Comparison of ENCODE assay signal across 10 cellular contexts in the genomic region with DNA sequence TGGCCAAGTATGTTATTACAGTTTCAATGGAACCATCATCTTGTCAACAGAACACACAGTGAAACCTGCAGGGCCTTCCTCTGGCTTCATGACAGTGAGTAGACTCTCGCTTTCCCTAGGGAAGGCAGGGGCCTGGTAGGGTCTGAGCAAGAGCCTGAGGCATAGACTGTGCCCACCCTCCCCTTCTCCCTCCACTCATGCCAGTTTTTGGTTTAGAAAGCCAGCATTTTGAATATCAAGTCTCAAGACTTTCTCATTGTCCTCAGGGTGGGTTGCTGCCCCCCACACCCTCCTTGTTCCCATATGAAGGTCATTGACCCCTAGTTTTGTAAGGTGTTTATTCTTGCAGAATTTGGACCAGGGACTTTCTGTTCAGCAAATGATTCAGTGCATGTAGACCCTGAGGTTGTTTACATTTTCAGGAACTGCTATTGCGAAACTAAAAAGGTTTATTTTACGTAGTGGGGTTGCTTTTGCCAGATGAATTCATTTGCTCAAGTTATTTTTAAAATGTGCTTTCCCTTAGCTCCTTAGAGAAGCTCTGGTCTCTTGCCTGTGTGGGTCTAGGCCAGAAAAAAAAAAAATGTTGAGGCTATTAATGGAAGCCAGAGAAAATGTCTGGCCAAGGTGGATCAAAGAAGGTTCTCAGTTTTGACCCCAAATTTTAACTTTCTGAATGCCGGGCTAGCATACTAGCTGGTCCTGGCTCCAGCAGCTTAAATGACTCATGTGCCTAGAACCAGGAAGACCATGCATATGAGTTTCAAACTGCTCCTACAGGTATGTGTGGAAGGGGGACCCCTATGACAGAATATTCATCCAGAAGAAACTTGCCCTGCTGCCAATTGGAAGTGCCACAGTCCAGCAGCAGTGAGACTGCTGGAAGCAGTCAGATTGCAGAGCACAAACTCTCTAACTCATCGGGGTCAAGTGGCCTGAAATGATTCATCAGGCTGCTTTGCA. TPM values are rescaled to one million over a fixed set of nuclear protein-coding genes. Genes with fewer than 3 reads are reported as not detected.
DNase-seq lines count a peak whose midpoint lies in the region; ATAC-seq and TF ChIP-seq lines count a peak whose summit lies in the region.
"Had no signal": no experiment of that assay in that cellular context is flagged by ENCODE, and none has a peak within 500 bp of the region (broad histone marks: within the 10 kb centered on the region; RNA-seq: fewer than 3 reads in every experiment).

No MANE protein-coding gene starts in this region.

- no peak overlapping the region for H3K4me2 ChIP-seq in mesenchymal stem cell (ENCODE audit: low read length, poor library complexity, severe bottlenecking)

- H3K9ac ChIP-seq in mesenchymal stem cell (ENCODE audit: low read length): peak overlapping the region; percentile 28

- peak overlapping the region in 1 of 2 experiments; percentile 38 for H3K4me3 ChIP-seq in mesenchymal stem cell (ENCODE audit: insufficient read depth in 1 of 2, low read depth in 1 of 2, low read length in 2 of 2)

- H3K27ac ChIP-seq in mesenchymal stem cell (ENCODE audit: low read length, poor library complexity, severe bottlenecking): peak overlapping the region; percentile 4

- TF ChIP-seq CTCF in brain (conservative IDR thresholded peaks at IDR 0.05) (no peak), progenitor cell of endocrine pancreas (IDR thresholded peaks at IDR 0.05; ENCODE audit: unreplicated experiment) (no peak)

- H3K36me3 ChIP-seq in mesenchymal stem cell (ENCODE audit: control insufficient read depth in 1 of 2, insufficient read depth in 2 of 2, low read depth in 1 of 2, low read length in 2 of 2): peaks cover 0 to 5% of the 10 kb centered on the region in 2 experiments

- WGBS in mesenchymal stem cell: 52% methylated on average over 4 of the region's 5 CpGs

- H2BK5ac ChIP-seq in mesenchymal stem cell (ENCODE audit: low read depth, low read length, poor library complexity, severe bottlenecking): no peak overlapping the region

- H3K27me3 Mint-ChIP-seq in brain (no peaks in the 10 kb centered on the region), progenitor cell of endocrine pancreas (no peaks in the 10 kb centered on the region)
- H3K27me3 Mint-ChIP-seq: central memory CD8-positive, alpha-beta T cell had no signal

- H3K36me3 Mint-ChIP-seq in brain (peaks cover 67% of the 10 kb centered on the region), progenitor cell of endocrine pancreas (ENCODE audit: insufficient read depth) (peaks cover 8% of the 10 kb centered on the region)

- H4K8ac ChIP-seq in mesenchymal stem cell (ENCODE audit: low read length): no peak overlapping the region

- peak; percentile 59 for ATAC-seq in HG02759 (IDR thresholded peaks at IDR 0.05; ENCODE audit: unreplicated experiment)
- ATAC-seq in HG03135 (IDR thresholded peaks at IDR 0.05; ENCODE audit: unreplicated experiment): no peak

- no peak overlapping the region for H2AFZ ChIP-seq in mesenchymal stem cell (ENCODE audit: low read depth, low read length)

- no peak overlapping the region for H4K91ac ChIP-seq in mesenchymal stem cell (ENCODE audit: low read length)

- peak overlapping the region in 1 of 2 experiments; percentile 77 for H3K18ac ChIP-seq in mesenchymal stem cell (ENCODE audit: low read depth in 1 of 2, low read length in 2 of 2)

- H3K79me1 ChIP-seq in mesenchymal stem cell (replicated peaks; ENCODE audit: low read length, poor library complexity, severe bottlenecking): no peaks in the 10 kb centered on the region

- H3K27me3 ChIP-seq in mesenchymal stem cell (ENCODE audit: control insufficient read depth in 1 of 2, insufficient read depth in 1 of 2, low read length in 2 of 2): no peaks in the 10 kb centered on the region

- no peak overlapping the region for H2BK120ac ChIP-seq in mesenchymal stem cell (ENCODE audit: low read depth, low read length)

- H3K23ac ChIP-seq in mesenchymal stem cell (ENCODE audit: low read length in 2 of 2): no peak overlapping the region

- peak overlapping the region in 1 of 2 experiments; percentile 79 for H3K14ac ChIP-seq in mesenchymal stem cell (ENCODE audit: low read length in 2 of 2)

- no peaks in the 10 kb centered on the region for H3K9me3 ChIP-seq in mesenchymal stem cell (ENCODE audit: control insufficient read depth, low read length)

- H2BK15ac ChIP-seq in mesenchymal stem cell (ENCODE audit: low read depth, poor library complexity, severe bottlenecking): no peak overlapping the region

- H3K4ac ChIP-seq in mesenchymal stem cell (ENCODE audit: low read depth in 1 of 2, low read length in 2 of 2): peak overlapping the region in 1 of 2 experiments; percentile 89

- peak overlapping the region in 3 of 5 experiments; percentile 24 to 85 (median 51) for H3K27ac Mint-ChIP-seq in brain
- no peak overlapping the region for H3K27ac Mint-ChIP-seq in progenitor cell of endocrine pancreas

- H3K4me1 Mint-ChIP-seq in brain (peaks cover 22% of the 10 kb centered on the region), progenitor cell of endocrine pancreas (ENCODE audit: low read depth) (no peaks in the 10 kb centered on the region)
- H3K4me1 Mint-ChIP-seq: central memory CD8-positive, alpha-beta T cell had no signal

- peaks cover 2% of the 10 kb centered on the region for H3K4me1 ChIP-seq in mesenchymal stem cell (ENCODE audit: control insufficient read depth, insufficient read depth, low read depth, low read length)

- H3K4me3 Mint-ChIP-seq in brain (peak overlapping the region in 1 of 5 experiments; percentile 24), progenitor cell of endocrine pancreas (ENCODE audit: low read depth) (no peak overlapping the region)
- H3K4me3 Mint-ChIP-seq: central memory CD8-positive, alpha-beta T cell had no signal

- H3K9me3 Mint-ChIP-seq in brain: no peaks in the 10 kb centered on the region
- H3K9me3 Mint-ChIP-seq in progenitor cell of endocrine pancreas (ENCODE audit: low read depth): no peaks in the 10 kb centered on the region
- H3K9me3 Mint-ChIP-seq: central memory CD8-positive, alpha-beta T cell had no signal

- peak overlapping the region; percentile 21 to 98 for H2BK12ac ChIP-seq in mesenchymal stem cell (ENCODE audit: low read length in 2 of 2)

- no peak overlapping the region for H2AK5ac ChIP-seq in mesenchymal stem cell (ENCODE audit: low read length, severe bottlenecking)

- DNase-seq in AG20443 (ENCODE audit: low spot score): peak; percentile 54
- DNase-seq in mesenchymal stem cell: peak; percentile 83
- no peak for DNase-seq in activated effector memory CD4-positive, alpha-beta T cell treated with anti-CD3 and anti-CD28 coated beads, Interleukin-2, amount 50 U/mL, for 16 hours
- DNase-seq in NCI-H1048 (lab: John Stamatoyannopoulos, UW): no peak
- no peak for DNase-seq in progenitor cell of endocrine pancreas (ENCODE audit: low spot score, unreplicated experiment)

RNA-seq across cellular contexts. Expression of a gene that starts 10.1 kb away (rescaled TPM):
- polyA plus RNA-seq in brain (ENCODE audit: insufficient read depth, low read depth, low replicate concordance): 4.4 TPM
- 0.76 TPM for polyA plus RNA-seq in mesenchymal stem cell (2013, experiment 1 of 2)
- polyA plus RNA-seq in mesenchymal stem cell (2013, experiment 2 of 2): 0.78 TPM
- 15.3 and 15.4 TPM in 2 replicates for total RNA-seq in progenitor cell of endocrine pancreas

RNA-seq across cellular contexts. Expression of a gene that starts 15.7 kb away (rescaled TPM):
- polyA plus RNA-seq in brain (ENCODE audit: insufficient read depth, low read depth, low replicate concordance): not detected
- polyA plus RNA-seq in mesenchymal stem cell (2013, experiment 1 of 2): not detected
- polyA plus RNA-seq in mesenchymal stem cell (2013, experiment 2 of 2): not detected
- total RNA-seq in progenitor cell of endocrine pancreas: not detected in 2 replicates
- total RNA-seq: NCI-H460 had no signal

RNA-seq across cellular contexts. Expression of a gene that starts 33.5 kb away (rescaled TPM):
- polyA plus RNA-seq in brain (ENCODE audit: insufficient read depth, low read depth, low replicate concordance): 12.3 TPM
- polyA plus RNA-seq in mesenchymal stem cell (2013, experiment 1 of 2): 7.2 TPM
- 7.1 TPM for polyA plus RNA-seq in mesenchymal stem cell (2013, experiment 2 of 2)
- total RNA-seq in progenitor cell of endocrine pancreas: 18.6 and 23.4 TPM in 2 replicates

Comparison
In these comparisons a context has a peak if more than half of its experiments do, and no peak if none do; other contexts are left out.
1. DNase-seq: peak in AG20443 (single experiment) and mesenchymal stem cell (single experiment); none in activated effector memory CD4-positive, alpha-beta T cell treated with anti-CD3 and anti-CD28 coated beads, Interleukin-2, amount 50 U/mL, for 16 hours (single experiment), NCI-H1048 (single experiment) and progenitor cell of endocrine pancreas (single experiment).